ENCODE assay signal across 11 cellular contexts in genomic region chr6:26475823-26476729, GRCh38. TPM values are rescaled to one million over a fixed set of nuclear protein-coding genes. Genes with fewer than 3 reads are reported as not detected.
DNase-seq lines count a peak whose midpoint lies in the region; ATAC-seq lines count a peak whose summit lies in the region.
"Had no signal": no experiment of that assay in that cellular context is flagged by ENCODE, and none has a peak within 500 bp of the region (broad histone marks: within the 10 kb centered on the region; RNA-seq: fewer than 3 reads in every experiment).

No MANE protein-coding gene starts in this region.

- ATAC-seq in stimulated activated memory B cell treated with anti-CD40 and anti-IgM and Interleukin-4, amounts not matched to agents 10 μg/mL and 1 μg/mL and 100 μg/mL, for 72 hours = no peak
- ATAC-seq in left colon (no peak), GM18520 (IDR thresholded peaks at IDR 0.05; ENCODE audit: unreplicated experiment) (no peak)
- ATAC-seq: gastroesophageal sphincter had no signal

- CTCF ChIA-PET in activated CD4-positive, alpha-beta T cell treated with anti-CD3 and anti-CD28 coated beads, Interleukin-2, amount 10 ng/mL, durations not matched to agents 7 days and 5 days (lab: Charles Lee) = interaction anchor here (0.9 to 1.2 kb wide), 2 partner anchors 9 to 14 kb away, joined by 3 to 5 read pairs; no protein-coding TSS in a partner anchor

- POLR2A ChIA-PET in activated CD4-positive, alpha-beta T cell treated with anti-CD3 and anti-CD28 coated beads, Interleukin-2, amount 10 ng/mL, durations not matched to agents 7 days and 5 days (lab: Charles Lee) = interaction anchor here (0.6 kb wide), 1 partner anchor 54 kb away, joined by 4 read pairs; no protein-coding TSS in a partner anchor

- DNase-seq in activated CD4-positive, alpha-beta T cell treated with anti-CD3 and anti-CD28 coated beads, Interleukin-2, amount 10 ng/mL, durations not matched to agents 7 days and 5 days = no peak
- no peak for DNase-seq in activated CD4-positive, alpha-beta T cell treated with anti-CD3 and anti-CD28 coated beads for 48 hours
- DNase-seq in SK-N-MC (ENCODE audit: low read depth, low spot score) (no peak), fibroblast of peridontal ligament (ENCODE audit: extremely low read depth) (peak; percentile 43), left colon (no peak), C1 segment of cervical spinal cord (lab: John Stamatoyannopoulos, UW) (no peak)
- DNase-seq: NCI-H446 treated with DMSO at 0.1 percent for 48 hours, T1000 had no signal

- H3K27me3 Mint-ChIP-seq in activated CD4-positive, alpha-beta T cell treated with anti-CD3 and anti-CD28 coated beads, Interleukin-2, amount 10 ng/mL, durations not matched to agents 7 days and 5 days = no peaks in the 10 kb centered on the region
- no peaks in the 10 kb centered on the region for H3K27me3 Mint-ChIP-seq in stimulated activated memory B cell treated with anti-CD40 and anti-IgM and Interleukin-4, amounts not matched to agents 10 μg/mL and 1 μg/mL and 100 μg/mL, for 72 hours

- no peaks in the 10 kb centered on the region for H3K36me3 ChIP-seq in SK-N-MC (ENCODE audit: insufficient read depth, low read length)
- H3K36me3 ChIP-seq: gastroesophageal sphincter had no signal

- intact Hi-C loops in left colon (cut with DNase I, micrococcal nuclease) = no loop called here

- H3K9ac ChIP-seq in SK-N-MC (ENCODE audit: insufficient read length) = no peak overlapping the region

- peaks cover 46% of the 10 kb centered on the region for H3K36me3 Mint-ChIP-seq in activated CD4-positive, alpha-beta T cell treated with anti-CD3 and anti-CD28 coated beads, Interleukin-2, amount 10 ng/mL, durations not matched to agents 7 days and 5 days (ENCODE audit: low read depth)
- peaks cover 15% of the 10 kb centered on the region for H3K36me3 Mint-ChIP-seq in stimulated activated memory B cell treated with anti-CD40 and anti-IgM and Interleukin-4, amounts not matched to agents 10 μg/mL and 1 μg/mL and 100 μg/mL, for 72 hours

- peak overlapping the region; percentile 99; the same call in 1 of the 2 replicates for H3K27ac ChIP-seq in SK-N-MC

- H3K4me1 Mint-ChIP-seq in activated CD4-positive, alpha-beta T cell treated with anti-CD3 and anti-CD28 coated beads, Interleukin-2, amount 10 ng/mL, durations not matched to agents 7 days and 5 days = peaks cover 56% of the 10 kb centered on the region
- peaks cover 65% of the 10 kb centered on the region for H3K4me1 Mint-ChIP-seq in stimulated activated memory B cell treated with anti-CD40 and anti-IgM and Interleukin-4, amounts not matched to agents 10 μg/mL and 1 μg/mL and 100 μg/mL, for 72 hours

- H3K27ac Mint-ChIP-seq in activated CD4-positive, alpha-beta T cell treated with anti-CD3 and anti-CD28 coated beads, Interleukin-2, amount 10 ng/mL, durations not matched to agents 7 days and 5 days = peak overlapping the region; percentile 100
- peak overlapping the region; percentile 88 for H3K27ac Mint-ChIP-seq in stimulated activated memory B cell treated with anti-CD40 and anti-IgM and Interleukin-4, amounts not matched to agents 10 μg/mL and 1 μg/mL and 100 μg/mL, for 72 hours

- peak overlapping the region; percentile 100 for H3K4me3 Mint-ChIP-seq in activated CD4-positive, alpha-beta T cell treated with anti-CD3 and anti-CD28 coated beads, Interleukin-2, amount 10 ng/mL, durations not matched to agents 7 days and 5 days
- H3K4me3 Mint-ChIP-seq in stimulated activated memory B cell treated with anti-CD40 and anti-IgM and Interleukin-4, amounts not matched to agents 10 μg/mL and 1 μg/mL and 100 μg/mL, for 72 hours = no peak overlapping the region

- H3K9me3 Mint-ChIP-seq in activated CD4-positive, alpha-beta T cell treated with anti-CD3 and anti-CD28 coated beads, Interleukin-2, amount 10 ng/mL, durations not matched to agents 7 days and 5 days = peaks cover 16% of the 10 kb centered on the region
- peaks cover 8% of the 10 kb centered on the region for H3K9me3 Mint-ChIP-seq in stimulated activated memory B cell treated with anti-CD40 and anti-IgM and Interleukin-4, amounts not matched to agents 10 μg/mL and 1 μg/mL and 100 μg/mL, for 72 hours

- H3K9me3 ChIP-seq in SK-N-MC (ENCODE audit: low read depth, low read length) = no peaks in the 10 kb centered on the region; the same call in 1 of the 2 replicates

- no peak overlapping the region for H3K4me3 ChIP-seq in SK-N-MC
- H3K4me3 ChIP-seq: gastroesophageal sphincter had no signal

RNA-seq across cellular contexts. Expression of gene BTN2A1, which starts 18.3 kb away (rescaled TPM):
- total RNA-seq in activated CD4-positive, alpha-beta T cell treated with anti-CD3 and anti-CD28 coated beads, Interleukin-2, amount 10 ng/mL, durations not matched to agents 7 days and 5 days = 10 to 100 TPM; 33.7 to 34.3 TPM
- total RNA-seq in left colon = 10 to 100 TPM; 19.8 to 25.7 TPM

RNA-seq across cellular contexts. Expression of gene BTN1A1, which starts 24.0 kb away (rescaled TPM):
- total RNA-seq in activated CD4-positive, alpha-beta T cell treated with anti-CD3 and anti-CD28 coated beads, Interleukin-2, amount 10 ng/mL, durations not matched to agents 7 days and 5 days = not detected
- not detected for total RNA-seq in left colon
- total RNA-seq: gastroesophageal sphincter had no signal

RNA-seq across cellular contexts. Expression of gene BTN3A3, which starts 35.8 kb away (rescaled TPM):
- 10 to 100 TPM; 58.5 to 65.3 TPM for total RNA-seq in activated CD4-positive, alpha-beta T cell treated with anti-CD3 and anti-CD28 coated beads, Interleukin-2, amount 10 ng/mL, durations not matched to agents 7 days and 5 days
- 10 to 100 TPM; 14.9 TPM for total RNA-seq in left colon
